16 cellular contexts compared by ENCODE assay signal in genomic region chr14:77100961-77101360, GRCh38. TPM values are rescaled to one million over a fixed set of nuclear protein-coding genes. Genes with fewer than 3 reads are reported as not detected.
DNase-seq lines count a peak whose midpoint lies in the region; ATAC-seq and TF ChIP-seq lines count a peak whose summit lies in the region.
"Had no signal": no experiment of that assay in that cellular context is flagged by ENCODE, and none has a peak within 500 bp of the region (broad histone marks: within the 10 kb centered on the region; RNA-seq: fewer than 3 reads in every experiment).

No MANE protein-coding gene starts in this region.

- TF ChIP-seq CTCF in choroid plexus epithelial cell (conservative IDR thresholded peaks at IDR 0.05; ENCODE audit: low read depth, low read length) (no peak), vagina (IDR thresholded peaks at IDR 0.05) (no peak)

- H3K36me3 Mint-ChIP-seq in naive B cell: peaks cover 0 to 12% of the 10 kb centered on the region in 2 donors

- peak overlapping the region in 4 of 6 donors; percentile 6 to 22 (median 9) for H3K27ac Mint-ChIP-seq in naive B cell
- H3K27ac Mint-ChIP-seq: activated naive CD8-positive, alpha-beta T cell treated with anti-CD3 and anti-CD28 coated beads, Interleukin-2, amount 10 ng/mL, durations not matched to agents 7 days and 5 days had no signal

- H3K27me3 Mint-ChIP-seq in naive B cell: no peaks in the 10 kb centered on the region
- H3K27me3 Mint-ChIP-seq: activated naive CD8-positive, alpha-beta T cell treated with anti-CD3 and anti-CD28 coated beads, Interleukin-2, amount 10 ng/mL, durations not matched to agents 7 days and 5 days had no signal

- WGBS in right cardiac atrium: 57% methylated on average over 3 of the region's 3 CpGs

- H3K4me1 Mint-ChIP-seq in naive B cell: peaks cover 60 to 82% (median 75%) of the 10 kb centered on the region in 3 donors

- no peak overlapping the region for H3K4me3 ChIP-seq in right cardiac atrium (ENCODE audit: low read length)
- no peak overlapping the region for H3K4me3 ChIP-seq in choroid plexus epithelial cell (ENCODE audit: low read depth, low read length)
- no peak overlapping the region for H3K4me3 ChIP-seq in vagina

- no peaks in the 10 kb centered on the region for H3K27me3 ChIP-seq in right cardiac atrium (ENCODE audit: control insufficient read depth, insufficient read depth)
- H3K27me3 ChIP-seq in vagina: no peaks in the 10 kb centered on the region

- TF ChIP-seq POLR2A in vagina (IDR thresholded peaks at IDR 0.05): no peak

- DNase-seq in right cardiac atrium: no peak
- DNase-seq in Right ventricle myocardium superior: no peak
- DNase-seq in choroid plexus epithelial cell (ENCODE audit: low read depth): peak; percentile 24
- no peak for DNase-seq in naive B cell
- DNase-seq in vagina (ENCODE audit: extremely low spot score in 2 of 2): no peak
- no peak for DNase-seq in AG08396 (ENCODE audit: low spot score)
- DNase-seq in iPS-NIHi11 (ENCODE audit: low spot score): no peak
- DNase-seq: ACHN; activated naive CD8-positive, alpha-beta T cell treated with anti-CD3 and anti-CD28 coated beads, Interleukin-2, amount 10 ng/mL, durations not matched to agents 7 days and 5 days; DND-41; effector CD4-positive, alpha-beta T cell; NCI-H1417 treated with DMSO at 0.1 percent for 48 hours; stimulated activated naive CD4-positive, alpha-beta T cell had no signal

- H3K4me3 Mint-ChIP-seq in naive B cell: peak overlapping the region in 7 of 8 donors; percentile 22 to 85 (median 45)
- H3K4me3 Mint-ChIP-seq: activated naive CD8-positive, alpha-beta T cell treated with anti-CD3 and anti-CD28 coated beads, Interleukin-2, amount 10 ng/mL, durations not matched to agents 7 days and 5 days had no signal

- H3K36me3 ChIP-seq in vagina: no peaks in the 10 kb centered on the region

- H3K9me3 Mint-ChIP-seq in naive B cell: no peaks in the 10 kb centered on the region
- H3K9me3 Mint-ChIP-seq: activated naive CD8-positive, alpha-beta T cell treated with anti-CD3 and anti-CD28 coated beads, Interleukin-2, amount 10 ng/mL, durations not matched to agents 7 days and 5 days had no signal

- intact Hi-C loops in right cardiac atrium (cut with DNase I) (no loop called here), Right ventricle myocardium superior (cut with DNase I) (no loop called here), vagina (cut with DNase I) (no loop called here)

- H3K27ac ChIP-seq in right cardiac atrium (ENCODE audit: low read length) (peak overlapping the region; percentile 57), vagina (peak overlapping the region; percentile 99)

- no peaks in the 10 kb centered on the region for H3K9me3 ChIP-seq in right cardiac atrium (ENCODE audit: control insufficient read depth, low read length)
- no peaks in the 10 kb centered on the region for H3K9me3 ChIP-seq in vagina

- no peak for ATAC-seq in right cardiac atrium
- no peak for ATAC-seq in Right ventricle myocardium superior (ENCODE audit: poor library complexity)
- no peak for ATAC-seq in naive B cell (ENCODE audit: low read depth in 2 of 2)
- no peak for ATAC-seq in HG02938 (IDR thresholded peaks at IDR 0.05; ENCODE audit: unreplicated experiment)

- H3K4me1 ChIP-seq in right cardiac atrium (ENCODE audit: control insufficient read depth, insufficient read depth, low read length): peaks cover 21% of the 10 kb centered on the region
- H3K4me1 ChIP-seq in vagina: peaks cover 77% of the 10 kb centered on the region

RNA-seq across cellular contexts. Expression of gene CIPC, which starts 2.9 kb away (rescaled TPM):
- total RNA-seq in right cardiac atrium (10 to 100 TPM; 54.3 to 73.1 (median 65.9) TPM), Right ventricle myocardium superior (64.1 TPM), vagina (43.2 TPM)
- polyA plus RNA-seq in right cardiac atrium (28.1 TPM), naive B cell (ENCODE audit: low read depth in 6 of 6) (10 to 100 TPM in 4 of 6 donors, 1 to 10 TPM in 2; 7.8 to 16.3 (median 12.7) TPM)

RNA-seq across cellular contexts. Expression of gene ZDHHC22, which starts 40.6 kb away (rescaled TPM):
- total RNA-seq in right cardiac atrium (not detected), Right ventricle myocardium superior (not detected), vagina (not detected)
- polyA plus RNA-seq in right cardiac atrium (not detected), naive B cell (ENCODE audit: low read depth in 6 of 6) (not detected)
- total RNA-seq: activated CD8-positive, alpha-beta memory T cell treated with anti-CD3 and anti-CD28 coated beads for 36 hours; activated naive CD8-positive, alpha-beta T cell treated with anti-CD3 and anti-CD28 coated beads, Interleukin-2, amount 10 ng/mL, durations not matched to agents 7 days and 5 days; T-helper 1 cell treated with Interleukin-12 subunit alpha and Interleukin-12 subunit beta and Interleukin-4 antibody, amounts not matched to agents 30 ng/mL and 1 ng/mL, for 36 hours had no signal
